9 cellular contexts compared by ENCODE assay signal in the genomic region with DNA sequence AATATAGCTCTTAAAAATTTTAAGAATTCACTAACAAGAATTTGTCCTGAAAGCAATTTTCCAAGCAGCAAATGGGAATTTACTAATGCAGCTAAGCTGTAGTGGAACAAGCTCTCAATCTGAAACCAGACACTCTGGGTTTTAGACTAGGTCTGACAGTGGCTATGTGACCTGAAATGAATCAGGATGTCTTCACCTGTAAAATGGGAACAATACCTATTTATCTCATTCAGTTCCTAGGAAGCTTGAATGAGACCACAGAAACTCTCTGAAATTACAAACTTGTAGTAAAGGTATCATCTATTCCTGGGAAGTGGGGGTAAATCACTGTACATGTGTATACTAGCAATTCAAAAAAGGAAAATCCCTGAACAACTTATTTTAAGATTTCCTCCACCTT. TPM values are rescaled to one million over a fixed set of nuclear protein-coding genes. Genes with fewer than 3 reads are reported as not detected.
DNase-seq lines count a peak whose midpoint lies in the region; ATAC-seq and TF ChIP-seq lines count a peak whose summit lies in the region.
"Had no signal": no experiment of that assay in that cellular context is flagged by ENCODE, and none has a peak within 500 bp of the region (broad histone marks: within the 10 kb centered on the region; RNA-seq: fewer than 3 reads in every experiment).

No MANE protein-coding gene starts in this region.

- H3K9ac ChIP-seq in parathyroid adenoma, result no peak overlapping the region

- intact Hi-C loops in PC-9 (cut with micrococcal nuclease; ENCODE audit: unreplicated experiment), result no loop called here
- intact Hi-C loops in left lung (cut with DNase I), result no loop called here

- peaks cover 13% of the 10 kb centered on the region; the same call in 1 of the 2 replicates for H4K20me1 ChIP-seq in DOHH2 (ENCODE audit: control insufficient read depth, insufficient read depth, low read depth, low read length)
- peaks cover 11% of the 10 kb centered on the region for H4K20me1 ChIP-seq in PC-9 (ENCODE audit: insufficient read depth)

- peaks cover 86% of the 10 kb centered on the region for H3K79me2 ChIP-seq in DOHH2 (ENCODE audit: control insufficient read depth, low read length)
- peaks cover 77% of the 10 kb centered on the region for H3K79me2 ChIP-seq in PC-9 (ENCODE audit: low read depth)
- peaks cover 31% of the 10 kb centered on the region for H3K79me2 ChIP-seq in parathyroid adenoma

- CTCF ChIA-PET in PC-9 (lab: Charles Lee), result interaction anchor here (0.6 kb wide), 1 partner anchor 9 kb away, joined by 9 read pairs; no protein-coding TSS in a partner anchor

- DNase-seq in PC-9 (no peak), epithelial cell of proximal tubule (ENCODE audit: low read depth) (no peak), left lung (no peak), germinal center (ENCODE audit: low spot score) (no peak)
- DNase-seq: NCI-H187 had no signal

- H3K36me3 ChIP-seq in DOHH2 (ENCODE audit: control insufficient read depth, low read length) (peaks cover 55% of the 10 kb centered on the region), PC-9 (ENCODE audit: low read depth) (peaks cover 28% of the 10 kb centered on the region), parathyroid adenoma (ENCODE audit: control insufficient read depth, insufficient read depth, low read length) (no peaks in the 10 kb centered on the region), left lung (peaks cover 0 to 34% of the 10 kb centered on the region in 2 donors)

- H3K9me2 ChIP-seq in DOHH2 (replicated peaks; ENCODE audit: control insufficient read depth, low read length), result no peaks in the 10 kb centered on the region
- no peaks in the 10 kb centered on the region for H3K9me2 ChIP-seq in PC-9 (ENCODE audit: insufficient read depth)

- POLR2A ChIA-PET in PC-9 (lab: Charles Lee; ENCODE audit: unreplicated experiment), result interaction anchor here (0.7 kb wide), 1 partner anchor 287 kb away, joined by 7 read pairs; no protein-coding TSS in a partner anchor

- H3K4me1 ChIP-seq in DOHH2 (ENCODE audit: control insufficient read depth, low read length) (peaks cover 42% of the 10 kb centered on the region), PC-9 (replicated peaks; ENCODE audit: insufficient read depth) (peaks cover 25% of the 10 kb centered on the region), parathyroid adenoma (peaks cover 7% of the 10 kb centered on the region), left lung (peaks cover 1 to 44% of the 10 kb centered on the region in 2 donors)

- no peaks in the 10 kb centered on the region for H3K27me3 ChIP-seq in DOHH2 (ENCODE audit: control insufficient read depth, low read length)
- no peaks in the 10 kb centered on the region for H3K27me3 ChIP-seq in PC-9 (ENCODE audit: insufficient read depth, low read depth)
- no peaks in the 10 kb centered on the region for H3K27me3 ChIP-seq in parathyroid adenoma (ENCODE audit: control insufficient read depth, insufficient read depth, low read length)
- no peaks in the 10 kb centered on the region for H3K27me3 ChIP-seq in left lung

- no TSS peak for BruUV-seq in PC-9 (replicated peaks; lab: Mats Ljungman, UMichigan)

- H3K27ac ChIP-seq in DOHH2 (ENCODE audit: low read depth, low read length) (peak overlapping the region; percentile 64; the same call in 1 of the 2 replicates), PC-9 (peak overlapping the region; percentile 76), parathyroid adenoma (no peak overlapping the region), left lung (no peak overlapping the region)

- no peaks in the 10 kb centered on the region for H3K9me3 ChIP-seq in DOHH2 (ENCODE audit: control insufficient read depth, insufficient read depth, low read length)
- H3K9me3 ChIP-seq in PC-9 (ENCODE audit: insufficient read depth, low read depth), result no peaks in the 10 kb centered on the region
- H3K9me3 ChIP-seq in parathyroid adenoma (ENCODE audit: control insufficient read depth, low read length), result no peaks in the 10 kb centered on the region
- no peaks in the 10 kb centered on the region for H3K9me3 ChIP-seq in left lung

- TF ChIP-seq CTCF in DOHH2 (IDR thresholded peaks at IDR 0.05; ENCODE audit: low read depth, low read length, poor library complexity, severe bottlenecking), result no peak
- TF ChIP-seq CTCF in PC-9 (conservative IDR thresholded peaks at IDR 0.05), result no peak
- TF ChIP-seq CTCF in epithelial cell of proximal tubule (conservative IDR thresholded peaks at IDR 0.05; ENCODE audit: low read depth, low read length), result no peak
- no peak for TF ChIP-seq CTCF in parathyroid adenoma (IDR thresholded peaks at IDR 0.05)
- no peak for TF ChIP-seq CTCF in left lung (IDR thresholded peaks at IDR 0.05)

- no peak for ATAC-seq in GM18511 (IDR thresholded peaks at IDR 0.05; ENCODE audit: unreplicated experiment)
- no peak for ATAC-seq in GM18861 (IDR thresholded peaks at IDR 0.05; ENCODE audit: unreplicated experiment)
- ATAC-seq in left lung, result no peak

- H2AFZ ChIP-seq in PC-9 (peak overlapping the region; percentile 97; the same call in 1 of the 2 replicates), parathyroid adenoma (no peak overlapping the region)

- 0 out of 2 replicates have a peak, but pooled peaks cover 6% of the 10 kb centered on the region for H3F3A ChIP-seq in DOHH2 (ENCODE audit: control insufficient read depth, insufficient read depth)
- peaks cover 4% of the 10 kb centered on the region for H3F3A ChIP-seq in PC-9 (ENCODE audit: insufficient read depth, low read depth)

- H3K4me3 ChIP-seq in DOHH2 (ENCODE audit: low read length) (peak overlapping the region; percentile 88), PC-9 (peak overlapping the region; percentile 95), epithelial cell of proximal tubule (ENCODE audit: low read depth, low read length) (peak overlapping the region; percentile 72), parathyroid adenoma (ENCODE audit: low read depth, low read length) (peak overlapping the region; percentile 91), left lung (peak overlapping the region in 1 of 2 donors; percentile 84)

- peak overlapping the region; percentile 79 for H3K4me2 ChIP-seq in DOHH2 (ENCODE audit: low read length)
- H3K4me2 ChIP-seq in PC-9, result peak overlapping the region; percentile 98
- peak overlapping the region; percentile 94 for H3K4me2 ChIP-seq in parathyroid adenoma (ENCODE audit: low read length)

RNA-seq across cellular contexts. Expression of a gene that starts 1.2 kb away (rescaled TPM):
- total RNA-seq in PC-9 (2021) (37.8 and 42.2 TPM in 2 replicates), epithelial cell of proximal tubule (18.7 and 20.9 TPM in 2 replicates), left lung (10 to 100 TPM; 12.9 to 20.4 TPM)

RNA-seq across cellular contexts. Expression of a gene that starts 4.1 kb away (rescaled TPM):
- total RNA-seq in PC-9 (2021), result 138 and 196 TPM in 2 replicates
- 124 and 195 TPM in 2 replicates for total RNA-seq in epithelial cell of proximal tubule
- 100 to 1,000 TPM in 1 of 2 donors, 10 to 100 TPM in 1; 98.1 to 136 TPM for total RNA-seq in left lung

RNA-seq across cellular contexts. Expression of a gene that starts 46.1 kb away (rescaled TPM):
- total RNA-seq in PC-9 (2021), result 72.2 and 78.1 TPM in 2 replicates
- 55.2 and 59.9 TPM in 2 replicates for total RNA-seq in epithelial cell of proximal tubule
- total RNA-seq in left lung, result 10 to 100 TPM; 44.5 to 47.0 TPM

Comparison
In these comparisons a context has a peak if more than half of its experiments do, and no peak if none do; other contexts are left out.
1. H3K27ac ChIP-seq: peak in DOHH2 (single experiment) and PC-9 (single experiment); none in parathyroid adenoma (single experiment) and left lung (0 of 2).
2. Peak in every context shown above with its lines, with median percentiles within 50 percentile points of each other: H3K4me2 ChIP-seq.